8 cellular contexts compared by ENCODE assay signal in genomic region chr9:112332272-112332671, GRCh38. TPM values are rescaled to one million over a fixed set of nuclear protein-coding genes. Genes with fewer than 3 reads are reported as not detected.
A peak's percentile ranks its signal among the peaks of the same experiment; 100 is the strongest.
DNase-seq lines count a peak whose midpoint lies in the region; ATAC-seq and TF ChIP-seq lines count a peak whose summit lies in the region.

No MANE protein-coding gene starts in this region.

- H3K27me3 ChIP-seq in PC-3 (ENCODE audit: low read length): no peaks in the 10 kb centered on the region

- peak; percentile 40 for DNase-seq in G401 (ENCODE audit: low spot score)
- peak; percentile 10 for DNase-seq in PC-3
- DNase-seq in epithelial cell of esophagus (ENCODE audit: low read depth): no peak
- DNase-seq in pons (ENCODE audit: low spot score): peak; percentile 34
- no peak for DNase-seq in NCI-H2107 (lab: John Stamatoyannopoulos, UW)
- no peak for DNase-seq in NCI-H524 (lab: John Stamatoyannopoulos, UW)
- DNase-seq in activated CD4-positive, CD25-positive, alpha-beta regulatory T cell (lab: John Stamatoyannopoulos, UW): no peak

- H3F3A ChIP-seq in PC-3 (ENCODE audit: low read length, unreplicated experiment): no peaks in the 10 kb centered on the region

- H3K4me2 ChIP-seq in PC-3 (ENCODE audit: low read length): peak overlapping the region; percentile 88

- intact Hi-C loops in PC-3 (cut with micrococcal nuclease): loop anchor here (2.0 kb wide), 2 partner anchors 83 to 165 kb away; no protein-coding TSS in a partner anchor

- TF ChIP-seq CTCF in PC-3 (conservative IDR thresholded peaks at IDR 0.05; ENCODE audit: low read depth, low read length) (no peak), epithelial cell of esophagus (IDR thresholded peaks at IDR 0.05; ENCODE audit: insufficient read depth, low read depth, low read length, missing control alignments) (no peak)

- H3K36me3 ChIP-seq in PC-3 (ENCODE audit: low read depth, low read length): no peaks in the 10 kb centered on the region

- BruUV-seq in PC-3 (replicated peaks; lab: Mats Ljungman, UMichigan): TSS peak; percentile 44

- H3K27ac ChIP-seq in PC-3 (ENCODE audit: low read length): peak overlapping the region; percentile 78; the same call in 1 of the 2 replicates

- ATAC-seq in PC-3: no peak
- ATAC-seq in GM21786 (IDR thresholded peaks at IDR 0.05; ENCODE audit: unreplicated experiment): no peak

- no peaks in the 10 kb centered on the region for H3K9me3 ChIP-seq in PC-3 (ENCODE audit: low read length)

- H3K9me2 ChIP-seq in PC-3 (replicated peaks; ENCODE audit: low read length): no peaks in the 10 kb centered on the region

- H3K9ac ChIP-seq in PC-3 (ENCODE audit: low read length): peak overlapping the region; percentile 89

- H3K4me3 ChIP-seq in PC-3 (ENCODE audit: low read length) (peak overlapping the region; percentile 98), epithelial cell of esophagus (ENCODE audit: low read length) (peak overlapping the region; percentile 85)

- H3K4me1 ChIP-seq in PC-3 (ENCODE audit: insufficient read depth, low read length): peaks cover 19% of the 10 kb centered on the region

- CTCF ChIA-PET in PC-3 (lab: Charles Lee): interaction anchor here (0.6 kb wide), 2 partner anchors 179 to 432 kb away, joined by 3 read pairs; no protein-coding TSS in a partner anchor

- H4K20me1 ChIP-seq in PC-3 (ENCODE audit: low read length): peaks cover 18% of the 10 kb centered on the region

- H3K79me2 ChIP-seq in PC-3 (ENCODE audit: low read length): peaks cover 58% of the 10 kb centered on the region

- in situ Hi-C loops in G401 (cut with HindIII; ENCODE audit: low sequenced_read_pairs): no loop called here

- POLR2A ChIA-PET in PC-3 (lab: Charles Lee; ENCODE audit: unreplicated experiment): interaction anchor here (0.7 kb wide), 1 partner anchor 230 kb away, joined by 4 read pairs; no protein-coding TSS in a partner anchor

- peak overlapping the region; percentile 56; the same call in 1 of the 2 replicates for H2AFZ ChIP-seq in PC-3 (ENCODE audit: low read length)

RNA-seq across cellular contexts. Expression of gene PTBP3, which starts 1.1 kb away (rescaled TPM):
- total RNA-seq in G401 (2014; rRNA removed; shearing (Covaris generic)): 29.7 and 39.9 TPM in 2 replicates
- total RNA-seq in PC-3 (2014; rRNA removed): 23.2 and 25.0 TPM in 2 replicates

RNA-seq across cellular contexts. Expression of gene HSDL2, which starts 47.6 kb away (rescaled TPM):
- total RNA-seq in G401 (2014; rRNA removed; shearing (Covaris generic)): 35.1 and 61.3 TPM in 2 replicates
- 24.6 and 37.0 TPM in 2 replicates for total RNA-seq in PC-3 (2014; rRNA removed)

Comparison
In these comparisons a context has a peak if more than half of its experiments do, and no peak if none do; other contexts are left out.
1. DNase-seq: peak in G401 (single experiment), PC-3 (single experiment) and pons (single experiment); none in epithelial cell of esophagus (single experiment), NCI-H2107 (single experiment), NCI-H524 (0 of 2) and activated CD4-positive, CD25-positive, alpha-beta regulatory T cell (0 of 4).